ENCODE assay signal across 21 cellular contexts in the genomic region with DNA sequence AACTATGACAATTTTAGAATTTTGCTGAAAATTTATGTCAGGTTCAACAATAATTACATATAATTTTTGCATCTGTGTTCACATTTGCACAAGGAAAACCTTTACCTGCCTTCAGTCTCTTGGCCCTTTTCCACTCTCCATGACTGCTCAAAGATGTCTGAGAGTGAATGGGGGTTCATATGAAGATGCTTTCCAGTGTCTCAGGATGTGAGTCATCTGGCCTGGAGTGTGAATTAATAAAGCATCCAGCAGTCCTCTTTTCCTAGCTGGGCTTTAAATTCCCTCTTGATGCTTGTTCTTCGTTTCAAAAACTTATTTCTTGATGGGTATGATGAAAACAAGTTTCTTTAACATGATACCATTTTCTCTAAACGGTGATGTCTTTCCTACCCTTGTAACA.
DNase-seq lines count a peak whose midpoint lies in the region; ATAC-seq and TF ChIP-seq lines count a peak whose summit lies in the region.
"Had no signal": no experiment of that assay in that cellular context is flagged by ENCODE, and none has a peak within 500 bp of the region (broad histone marks: within the 10 kb centered on the region; RNA-seq: fewer than 3 reads in every experiment).

No MANE protein-coding gene starts in this region.

- H3K36me3 ChIP-seq in osteoblast (ENCODE audit: insufficient read depth, low read length) = no peaks in the 10 kb centered on the region
- H3K36me3 ChIP-seq: upper lobe of left lung had no signal

- no peaks in the 10 kb centered on the region for H3K27me3 ChIP-seq in osteoblast (ENCODE audit: insufficient read depth, low read length)
- H3K27me3 ChIP-seq: upper lobe of left lung had no signal

- no peak overlapping the region for H2AFZ ChIP-seq in osteoblast (ENCODE audit: low read length)

- intact Hi-C loops in left colon (cut with DNase I, micrococcal nuclease) = no loop called here

- TF ChIP-seq CTCF in epithelial cell of esophagus (IDR thresholded peaks at IDR 0.05; ENCODE audit: insufficient read depth, low read depth, low read length, missing control alignments) = no peak
- TF ChIP-seq CTCF in osteoblast (IDR thresholded peaks at IDR 0.05; ENCODE audit: extremely low read depth, low read depth, low read length) = no peak

- H3K79me2 ChIP-seq in osteoblast (ENCODE audit: insufficient read depth, low read length) = no peaks in the 10 kb centered on the region

- ATAC-seq in left colon = no peak
- no peak for ATAC-seq in HG03175 (IDR thresholded peaks at IDR 0.05; ENCODE audit: unreplicated experiment)
- ATAC-seq: esophagus mucosa had no signal

- no peak overlapping the region for H3K27ac ChIP-seq in osteoblast (ENCODE audit: low read depth, low read length)
- H3K27ac ChIP-seq: KMS-11, upper lobe of left lung, VCaP had no signal

- H3K9me3 ChIP-seq in osteoblast (ENCODE audit: low read depth, low read length) = no peaks in the 10 kb centered on the region
- H3K9me3 ChIP-seq: upper lobe of left lung had no signal

- no peaks in the 10 kb centered on the region for H3K4me1 ChIP-seq in osteoblast (ENCODE audit: insufficient read depth, low read length)
- H3K4me1 ChIP-seq: upper lobe of left lung had no signal

- H3K4me3 ChIP-seq in epithelial cell of esophagus (ENCODE audit: low read length) (no peak overlapping the region), osteoblast (ENCODE audit: insufficient read depth, low read length) (no peak overlapping the region)
- H3K4me3 ChIP-seq: upper lobe of left lung had no signal

- peak; percentile 75 for DNase-seq in GM03348 (ENCODE audit: low spot score)
- peak; percentile 78 for DNase-seq in RPMI7951 (ENCODE audit: low read depth)
- DNase-seq in epithelial cell of esophagus (ENCODE audit: low read depth) = peak; percentile 43
- peak; percentile 73 for DNase-seq in osteoblast (ENCODE audit: insufficient read length, low spot score, missing footprints)
- DNase-seq in left colon = no peak
- no peak for DNase-seq in SW 1271 (lab: John Stamatoyannopoulos, UW)
- DNase-seq in NCI-H1105 (lab: John Stamatoyannopoulos, UW) = no peak
- DNase-seq: activated gamma-delta T cell; activated T-cell treated with anti-CD3 and anti-CD28 coated beads for 4 hours; amniotic stem cell; effector CD4-positive, alpha-beta T cell; NCI-H187 treated with DMSO at 0.1 percent for 48 hours; NCI-H2227 treated with DMSO at 0.1 percent for 48 hours; NCI-H82; nucleus accumbens; stimulated activated CD4-positive, alpha-beta T cell treated with anti-CD3 and anti-CD28 coated beads, Interleukin-12 subunit alpha, Interleukin-12 subunit beta, amount 100 ng/mL, for 4 hours; upper lobe of left lung had no signal

- H3K4me2 ChIP-seq in osteoblast (ENCODE audit: insufficient read depth, low read length) = no peak overlapping the region
- H3K4me2 ChIP-seq: KMS-11 had no signal

- H4K20me1 ChIP-seq in osteoblast (ENCODE audit: insufficient read depth, low read length) = no peaks in the 10 kb centered on the region

Comparison
In these comparisons a context has a peak if more than half of its experiments do, and no peak if none do; other contexts are left out.
1. DNase-seq: peak in GM03348 (single experiment), RPMI7951 (single experiment), epithelial cell of esophagus (single experiment) and osteoblast (single experiment); none in left colon (0 of 2), SW 1271 (0 of 2) and NCI-H1105 (single experiment).